8 cellular contexts compared by ENCODE assay signal in the genomic region with DNA sequence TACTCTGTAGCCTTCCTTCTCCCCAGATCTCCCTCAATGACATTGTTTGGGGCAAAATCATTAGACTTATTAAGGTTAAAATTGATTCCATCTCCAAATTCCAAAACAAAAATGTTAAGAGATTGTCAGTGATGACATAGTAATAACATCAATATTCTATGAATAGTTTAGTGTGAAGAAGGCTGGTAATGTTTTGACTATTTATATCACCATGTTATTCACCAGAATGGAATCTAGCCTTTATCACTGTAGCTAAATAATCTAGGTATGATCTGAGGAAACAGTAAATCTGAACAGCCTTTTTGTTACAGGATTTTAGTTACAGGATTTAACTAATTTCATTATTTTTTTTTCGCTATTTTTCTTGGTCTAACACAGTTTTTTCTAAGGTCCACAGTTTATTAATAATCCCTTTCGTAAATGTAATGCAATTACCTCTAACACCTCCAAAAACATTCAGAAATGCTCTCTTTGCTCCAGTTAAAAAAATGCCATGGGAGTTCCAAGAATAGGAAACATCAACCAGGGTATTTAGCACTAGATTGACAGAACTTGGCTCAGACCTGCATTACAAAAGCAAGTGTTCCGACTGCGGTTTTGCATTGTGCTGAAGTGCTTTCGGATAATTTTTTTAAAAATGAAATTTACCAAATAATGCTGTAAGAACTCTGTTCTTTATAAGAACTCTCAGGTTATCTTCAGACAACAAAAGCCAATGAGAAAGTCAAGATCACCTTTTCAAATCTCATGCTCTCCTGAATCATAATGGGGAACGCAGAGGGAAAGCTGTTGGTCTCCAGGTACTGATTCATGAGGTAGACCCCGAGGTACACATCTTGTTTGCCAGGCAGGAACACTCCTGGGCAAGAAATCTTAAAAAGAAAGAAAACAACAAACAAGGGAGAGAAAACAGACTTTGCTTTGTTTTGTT. TPM values are rescaled to one million over a fixed set of nuclear protein-coding genes. Genes with fewer than 3 reads are reported as not detected.
DNase-seq lines count a peak whose midpoint lies in the region; ATAC-seq and TF ChIP-seq lines count a peak whose summit lies in the region.

No MANE protein-coding gene starts in this region.

- CTCF ChIA-PET in activated CD4-positive, alpha-beta memory T cell treated with anti-CD3 and anti-CD28 coated beads for 36 hours (lab: Charles Lee): interaction anchor here (0.6 to 1.8 kb wide), 8 partner anchors 8 to 98 kb away, joined by 3 to 7 read pairs (median 4); partner anchors contain the start of gene CDC37L1

- H3K27me3 Mint-ChIP-seq in activated CD4-positive, alpha-beta memory T cell treated with anti-CD3 and anti-CD28 coated beads for 36 hours: no peaks in the 10 kb centered on the region
- no peaks in the 10 kb centered on the region for H3K27me3 Mint-ChIP-seq in stimulated activated naive CD8-positive, alpha-beta T cell treated with anti-CD3 and anti-CD28 coated beads, Interleukin-15, amount 100 ng/mL, for 72 hours

- in situ Hi-C loops in GM23248 (cut with MboI): no loop called here

- peak overlapping the region; percentile 91 for H3K4me3 Mint-ChIP-seq in activated CD4-positive, alpha-beta memory T cell treated with anti-CD3 and anti-CD28 coated beads for 36 hours
- H3K4me3 Mint-ChIP-seq in stimulated activated naive CD8-positive, alpha-beta T cell treated with anti-CD3 and anti-CD28 coated beads, Interleukin-15, amount 100 ng/mL, for 72 hours: peak overlapping the region; percentile 89 to 96

- no peaks in the 10 kb centered on the region for H4K20me1 ChIP-seq in GM23248 (ENCODE audit: insufficient read depth)

- no peaks in the 10 kb centered on the region for H3K9me2 ChIP-seq in GM23248 (ENCODE audit: insufficient read depth)

- WGBS in GM23248 (ENCODE audit: low coverage in 1 of 2, low lambda C conversion rate in 2 of 2, missing lambda C conversion rate in 2 of 2), 2 experiments: 20 to 22% methylated on average over 7 of the region's 7 CpGs

- H3K4me1 Mint-ChIP-seq in activated CD4-positive, alpha-beta memory T cell treated with anti-CD3 and anti-CD28 coated beads for 36 hours (ENCODE audit: low read depth): peaks cover 45% of the 10 kb centered on the region
- peaks cover 50% of the 10 kb centered on the region for H3K4me1 Mint-ChIP-seq in stimulated activated naive CD8-positive, alpha-beta T cell treated with anti-CD3 and anti-CD28 coated beads, Interleukin-15, amount 100 ng/mL, for 72 hours

- H3F3A ChIP-seq in GM23248 (ENCODE audit: insufficient read depth): peaks cover 38% of the 10 kb centered on the region

- H3K9me3 Mint-ChIP-seq in activated CD4-positive, alpha-beta memory T cell treated with anti-CD3 and anti-CD28 coated beads for 36 hours: no peaks in the 10 kb centered on the region
- no peaks in the 10 kb centered on the region for H3K9me3 Mint-ChIP-seq in stimulated activated naive CD8-positive, alpha-beta T cell treated with anti-CD3 and anti-CD28 coated beads, Interleukin-15, amount 100 ng/mL, for 72 hours

- H3K36me3 ChIP-seq in BE2C: no peaks in the 10 kb centered on the region
- H3K36me3 ChIP-seq in GM23248 (ENCODE audit: low read depth): no peaks in the 10 kb centered on the region

- no peaks in the 10 kb centered on the region for H3K79me2 ChIP-seq in GM23248 (ENCODE audit: insufficient read depth)

- H3K9me3 ChIP-seq in BE2C (no peaks in the 10 kb centered on the region), GM23248 (ENCODE audit: low read depth) (no peaks in the 10 kb centered on the region)

- H3K27ac Mint-ChIP-seq in activated CD4-positive, alpha-beta memory T cell treated with anti-CD3 and anti-CD28 coated beads for 36 hours: peak overlapping the region; percentile 80
- peak overlapping the region; percentile 8 to 93 for H3K27ac Mint-ChIP-seq in stimulated activated naive CD8-positive, alpha-beta T cell treated with anti-CD3 and anti-CD28 coated beads, Interleukin-15, amount 100 ng/mL, for 72 hours

- no peak for TF ChIP-seq CTCF in BE2C (IDR thresholded peaks at IDR 0.05; ENCODE audit: low read depth, low read length)

- 0 out of 2 replicates have a peak overlapping the region, but pooled peaks have one; percentile 10 for H3K27ac ChIP-seq in GM23248

- peak overlapping the region; percentile 77 for H3K4me3 ChIP-seq in BE2C (ENCODE audit: low read depth, low read length)
- peak overlapping the region; percentile 87 for H3K4me3 ChIP-seq in GM23248

- H3K4me2 ChIP-seq in GM23248 (ENCODE audit: unreplicated experiment): peak overlapping the region; percentile 91

- ATAC-seq in stimulated activated naive CD8-positive, alpha-beta T cell treated with anti-CD3 and anti-CD28 coated beads, Interleukin-15, amount 100 ng/mL, for 72 hours: no peak
- no peak for ATAC-seq in GM18498 (IDR thresholded peaks at IDR 0.05; ENCODE audit: unreplicated experiment)

- H2AFZ ChIP-seq in GM23248: peak overlapping the region; percentile 89

- H3K4me1 ChIP-seq in BE2C: no peaks in the 10 kb centered on the region
- H3K4me1 ChIP-seq in GM23248 (ENCODE audit: insufficient read depth): peaks cover 39% of the 10 kb centered on the region

- intact Hi-C loops in activated CD4-positive, alpha-beta memory T cell treated with anti-CD3 and anti-CD28 coated beads for 36 hours (cut with micrococcal nuclease): loop anchor here (1.0 to 10.0 kb wide), 3 partner anchors 18 to 173 kb away; partner anchors contain the start of genes AK3 and CDC37L1

- H3K27me3 ChIP-seq in BE2C (no peaks in the 10 kb centered on the region), GM23248 (replicated peaks; ENCODE audit: insufficient read depth) (no peaks in the 10 kb centered on the region)

- DNase-seq in BE2C (no peak), GM23248 (peak; percentile 52), hepatic stellate cell (ENCODE audit: low spot score) (peak; percentile 67), ureter (ENCODE audit: low spot score) (no peak), NCI-H446 treated with DMSO at 0.1 percent for 48 hours (lab: John Stamatoyannopoulos, UW) (no peak)
- DNase-seq in activated CD4-positive, alpha-beta memory T cell treated with anti-CD3 and anti-CD28 coated beads for 36 hours: no peak
- no peak for DNase-seq in stimulated activated naive CD8-positive, alpha-beta T cell treated with anti-CD3 and anti-CD28 coated beads, Interleukin-15, amount 100 ng/mL, for 72 hours

- POLR2A ChIA-PET in activated CD4-positive, alpha-beta memory T cell treated with anti-CD3 and anti-CD28 coated beads for 36 hours (lab: Charles Lee): interaction anchor here (0.6 kb wide), 1 partner anchor 44 kb away, joined by 4 read pairs; no protein-coding TSS in a partner anchor

- H3K36me3 Mint-ChIP-seq in activated CD4-positive, alpha-beta memory T cell treated with anti-CD3 and anti-CD28 coated beads for 36 hours: no peaks in the 10 kb centered on the region

- H3K9ac ChIP-seq in GM23248: peak overlapping the region; percentile 83

RNA-seq across cellular contexts. Expression of gene PLPP6, which starts 0.7 kb away (rescaled TPM):
- polyA plus RNA-seq in BE2C (2012; ENCODE audit: insufficient read depth, insufficient read length, low read depth): 14.1 TPM
- total RNA-seq in GM23248 (2014; rRNA removed; shearing (Covaris generic)): 4.6 and 7.9 TPM in 2 replicates
- polyA plus RNA-seq in GM23248 (2016; fragmentation: Nextera tagmentation; extraction: Ambion mirVana): 7.4 and 7.8 TPM in 2 replicates
- 1 to 10 TPM; 4.4 to 4.6 TPM for total RNA-seq in activated CD4-positive, alpha-beta memory T cell treated with anti-CD3 and anti-CD28 coated beads for 36 hours
- total RNA-seq in ureter: 11.4 TPM

RNA-seq across cellular contexts. Expression of gene SPATA6L, which starts 4.8 kb away (rescaled TPM):
- not detected for polyA plus RNA-seq in BE2C (2012; ENCODE audit: insufficient read depth, insufficient read length, low read depth)
- total RNA-seq in GM23248 (2014; rRNA removed; shearing (Covaris generic)): 0.65 and 1.0 TPM in 2 replicates
- 0.69 and 1.4 TPM in 2 replicates for polyA plus RNA-seq in GM23248 (2016; fragmentation: Nextera tagmentation; extraction: Ambion mirVana)
- under 1 TPM; 0.48 to 0.59 TPM for total RNA-seq in activated CD4-positive, alpha-beta memory T cell treated with anti-CD3 and anti-CD28 coated beads for 36 hours
- 23.1 TPM for total RNA-seq in ureter

RNA-seq across cellular contexts. Expression of gene CDC37L1, which starts 17.9 kb away (rescaled TPM):
- polyA plus RNA-seq in BE2C (2012; ENCODE audit: insufficient read depth, insufficient read length, low read depth): 4.6 TPM
- total RNA-seq in GM23248 (2014; rRNA removed; shearing (Covaris generic)): 26.2 and 32.2 TPM in 2 replicates
- 24.3 and 26.4 TPM in 2 replicates for polyA plus RNA-seq in GM23248 (2016; fragmentation: Nextera tagmentation; extraction: Ambion mirVana)
- 10 to 100 TPM in 1 of 2 experiments, 1 to 10 TPM in 1; 9.7 to 11.0 TPM for total RNA-seq in activated CD4-positive, alpha-beta memory T cell treated with anti-CD3 and anti-CD28 coated beads for 36 hours
- 18.3 TPM for total RNA-seq in ureter

Comparison
In these comparisons a context has a peak if more than half of its experiments do, and no peak if none do; other contexts are left out.
1. DNase-seq: peak in GM23248 (single experiment) and hepatic stellate cell (single experiment); none in BE2C (single experiment), activated CD4-positive, alpha-beta memory T cell treated with anti-CD3 and anti-CD28 coated beads for 36 hours (single experiment), stimulated activated naive CD8-positive, alpha-beta T cell treated with anti-CD3 and anti-CD28 coated beads, Interleukin-15, amount 100 ng/mL, for 72 hours (0 of 2), ureter (single experiment) and NCI-H446 treated with DMSO at 0.1 percent for 48 hours (single experiment).
2. RNA of gene SPATA6L, which starts 4.8 kb away (total RNA-seq): 23.1 TPM in ureter (single experiment); 0.65 to 1.0 TPM in GM23248 and 0.48 to 0.59 TPM in activated CD4-positive, alpha-beta memory T cell treated with anti-CD3 and anti-CD28 coated beads for 36 hours; every median in the first group is over 10 times any median in the second.